11 cellular contexts compared by ENCODE assay signal in the genomic region with DNA sequence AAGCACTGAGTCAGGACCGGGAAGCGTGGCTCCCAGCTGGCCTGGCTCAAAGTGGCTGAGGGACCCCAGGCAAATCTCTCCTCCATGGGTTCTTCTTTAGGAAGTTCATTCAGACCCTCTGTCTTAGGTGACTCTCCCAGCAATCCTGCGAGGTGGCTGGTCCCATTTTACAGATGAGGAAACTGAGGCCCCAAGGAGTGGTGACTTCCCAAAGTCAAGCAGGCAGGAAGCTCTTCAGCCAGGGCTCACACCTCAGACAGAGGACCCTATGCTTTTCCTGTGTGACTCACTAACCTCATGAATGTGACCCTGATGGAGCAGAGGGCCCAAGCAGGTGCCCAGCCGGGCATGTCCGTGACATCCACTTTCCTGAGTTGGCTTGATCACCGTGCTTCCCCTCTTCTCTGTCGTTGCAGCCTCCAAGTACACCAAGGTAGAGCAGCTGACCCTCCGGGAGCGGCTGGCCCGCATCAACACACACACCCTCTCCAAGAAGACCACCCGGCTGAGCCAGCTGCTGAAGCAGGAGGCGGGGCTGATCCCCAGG. TPM values are rescaled to one million over a fixed set of nuclear protein-coding genes. Genes with fewer than 3 reads are reported as not detected.
DNase-seq lines count a peak whose midpoint lies in the region; ATAC-seq and TF ChIP-seq lines count a peak whose summit lies in the region.
"Had no signal": no experiment of that assay in that cellular context is flagged by ENCODE, and none has a peak within 500 bp of the region (broad histone marks: within the 10 kb centered on the region; RNA-seq: fewer than 3 reads in every experiment).

No MANE protein-coding gene starts in this region.

- H3K27me3 ChIP-seq in mammary epithelial cell (ENCODE audit: insufficient read depth, low read length) (no peaks in the 10 kb centered on the region), heart left ventricle (no peaks in the 10 kb centered on the region)

- no peak for TF ChIP-seq POLR2A in heart left ventricle (IDR thresholded peaks at IDR 0.05)

- H3K36me3 ChIP-seq in mammary epithelial cell (ENCODE audit: insufficient read depth, low read length) = no peaks in the 10 kb centered on the region
- H3K36me3 ChIP-seq in heart left ventricle = peaks cover 0 to 84% (median 47%) of the 10 kb centered on the region in 9 donors

- H3K4me3 ChIP-seq in mammary epithelial cell (replicated peaks in 1 of 3; ENCODE audit: insufficient read depth in 1 of 3, low read depth in 2 of 3, low read length in 3 of 3) (no peak overlapping the region), heart left ventricle (no peak overlapping the region)

- H3K9ac ChIP-seq in mammary epithelial cell (ENCODE audit: insufficient read depth, low read length) = peak overlapping the region; percentile 57

- in situ Hi-C loops in mammary epithelial cell (cut with MboI; ENCODE audit: low sequenced_read_pairs in 2 of 2) = no loop called here

- intact Hi-C loops in mammary epithelial cell (cut with micrococcal nuclease) = loop anchor here (1.0 to 5.0 kb wide), 7 partner anchors 12 to 236 kb away; a partner anchor contains a TSS
- intact Hi-C loops in sciatic nerve (cut with DNase I) = no loop called here
- intact Hi-C loops in heart left ventricle (cut with DNase I) = loop anchor here in 6 of 10 donors (5.0 kb wide), 4 partner anchors 36 to 236 kb away; a partner anchor contains a TSS
- intact Hi-C loops in activated T-helper 1 cell treated with anti-CD3 and anti-CD28 coated beads, Interleukin-12 subunit alpha, Interleukin-12 subunit beta, Interleukin-2, Interleukin-4 antibody, amounts not matched to agents 30 ng/mL and 10 ng/mL and 1 ng/mL, durations not matched to agents 14 hours and 24 hours and 36 hours (cut with micrococcal nuclease) = loop anchor here (2.0 to 5.0 kb wide), 2 partner anchors 101 to 175 kb away; no protein-coding TSS in a partner anchor

- dilution Hi-C loops in mammary epithelial cell (cut with HindIII; ENCODE audit: low sequenced_read_pairs) = no loop called here

- H3K27me3 Mint-ChIP-seq in activated T-helper 1 cell treated with anti-CD3 and anti-CD28 coated beads, Interleukin-12 subunit alpha, Interleukin-12 subunit beta, Interleukin-2, Interleukin-4 antibody, amounts not matched to agents 30 ng/mL and 10 ng/mL and 1 ng/mL, durations not matched to agents 14 hours and 24 hours and 36 hours (ENCODE audit: insufficient read depth) = peaks cover 2% of the 10 kb centered on the region

- no peaks in the 10 kb centered on the region for H3K36me3 Mint-ChIP-seq in activated T-helper 1 cell treated with anti-CD3 and anti-CD28 coated beads, Interleukin-12 subunit alpha, Interleukin-12 subunit beta, Interleukin-2, Interleukin-4 antibody, amounts not matched to agents 30 ng/mL and 10 ng/mL and 1 ng/mL, durations not matched to agents 14 hours and 24 hours and 36 hours (ENCODE audit: low read depth)

- no peaks in the 10 kb centered on the region for H3K9me3 ChIP-seq in mammary epithelial cell (replicated peaks; ENCODE audit: insufficient read depth, low read length)
- no peaks in the 10 kb centered on the region for H3K9me3 ChIP-seq in heart left ventricle

- H3K4me3 Mint-ChIP-seq in activated T-helper 1 cell treated with anti-CD3 and anti-CD28 coated beads, Interleukin-12 subunit alpha, Interleukin-12 subunit beta, Interleukin-2, Interleukin-4 antibody, amounts not matched to agents 30 ng/mL and 10 ng/mL and 1 ng/mL, durations not matched to agents 14 hours and 24 hours and 36 hours = no peak overlapping the region

- H3K27ac Mint-ChIP-seq in activated T-helper 1 cell treated with anti-CD3 and anti-CD28 coated beads, Interleukin-12 subunit alpha, Interleukin-12 subunit beta, Interleukin-2, Interleukin-4 antibody, amounts not matched to agents 30 ng/mL and 10 ng/mL and 1 ng/mL, durations not matched to agents 14 hours and 24 hours and 36 hours = no peak overlapping the region

- H3K27ac ChIP-seq in mammary epithelial cell (ENCODE audit: insufficient read depth, low read depth, low read length) (peak overlapping the region; percentile 82), heart left ventricle (peak overlapping the region in 2 of 12 donors; percentile 9 to 32)

- TF ChIP-seq CTCF in mammary epithelial cell (conservative IDR thresholded peaks at IDR 0.05 in 1 of 2, IDR thresholded peaks at IDR 0.05 in 1 of 2; ENCODE audit: extremely low read depth in 1 of 2, insufficient read depth in 1 of 2, low read depth in 1 of 2, low read length in 2 of 2) (no peak), heart left ventricle (IDR thresholded peaks at IDR 0.05) (no peak)

- H4K20me1 ChIP-seq in mammary epithelial cell (ENCODE audit: insufficient read depth, low read length) = no peaks in the 10 kb centered on the region

- H3K4me1 Mint-ChIP-seq in activated T-helper 1 cell treated with anti-CD3 and anti-CD28 coated beads, Interleukin-12 subunit alpha, Interleukin-12 subunit beta, Interleukin-2, Interleukin-4 antibody, amounts not matched to agents 30 ng/mL and 10 ng/mL and 1 ng/mL, durations not matched to agents 14 hours and 24 hours and 36 hours (ENCODE audit: low read depth) = peaks cover 25% of the 10 kb centered on the region

- peak overlapping the region; percentile 57 for H2AFZ ChIP-seq in mammary epithelial cell (ENCODE audit: low read depth, low read length)

- 90% methylated on average over 11 of the region's 12 CpGs for WGBS in mammary epithelial cell (ENCODE audit: low coverage, missing lambda C conversion rate)
- WGBS in heart left ventricle, 4 donors = 80 to 96% (median 89%) methylated on average over 8 to 12 of the region's 12 CpGs

- BruUV-seq in mammary epithelial cell (replicated peaks; lab: Mats Ljungman, UMichigan) = no TSS peak

- peak; percentile 38 for ATAC-seq in GM19035 (IDR thresholded peaks at IDR 0.05; ENCODE audit: unreplicated experiment)
- ATAC-seq in HG03571 (IDR thresholded peaks at IDR 0.05; ENCODE audit: unreplicated experiment) = peak; percentile 74
- ATAC-seq in sciatic nerve = peak; percentile 6
- no peak for ATAC-seq in heart left ventricle

- H3K79me2 ChIP-seq in mammary epithelial cell (ENCODE audit: insufficient read depth, low read length) = no peaks in the 10 kb centered on the region

- H3K4me1 ChIP-seq in mammary epithelial cell (ENCODE audit: insufficient read depth, low read length) = peaks cover 24% of the 10 kb centered on the region
- H3K4me1 ChIP-seq in heart left ventricle = peaks cover 0 to 34% (median 15%) of the 10 kb centered on the region in 12 donors

- CTCF ChIA-PET in mammary epithelial cell (lab: Charles Lee; ENCODE audit: low non-redundant PET) = no interaction called here

- DNase-seq in mammary epithelial cell = no peak
- DNase-seq in sciatic nerve (ENCODE audit: low spot score) = no peak
- DNase-seq in ureter (ENCODE audit: low spot score) = no peak
- no peak for DNase-seq in heart left ventricle
- no peak for DNase-seq in superior temporal gyrus (ENCODE audit: extremely low spot score)
- DNase-seq in activated T-helper 1 cell treated with anti-CD3 and anti-CD28 coated beads, Interleukin-12 subunit alpha, Interleukin-12 subunit beta, Interleukin-2, Interleukin-4 antibody, amounts not matched to agents 30 ng/mL and 10 ng/mL and 1 ng/mL, durations not matched to agents 14 hours and 24 hours and 36 hours (ENCODE audit: low spot score) = no peak
- DNase-seq: activated CD4-positive, CD25-positive, alpha-beta regulatory T cell treated with anti-CD3 and anti-CD28 coated beads, Interleukin-2, amount 50 U/mL, for 72 hours had no signal

- no peaks in the 10 kb centered on the region for H3K9me3 Mint-ChIP-seq in activated T-helper 1 cell treated with anti-CD3 and anti-CD28 coated beads, Interleukin-12 subunit alpha, Interleukin-12 subunit beta, Interleukin-2, Interleukin-4 antibody, amounts not matched to agents 30 ng/mL and 10 ng/mL and 1 ng/mL, durations not matched to agents 14 hours and 24 hours and 36 hours
- H3K9me3 Mint-ChIP-seq: activated T-cell treated with anti-CD3 and anti-CD28 coated beads, Interleukin-2, amount 50 U/mL, for 72 hours had no signal

- H3K4me2 ChIP-seq in mammary epithelial cell (ENCODE audit: insufficient read depth, low read depth, low read length) = no peak overlapping the region

RNA-seq across cellular contexts. Expression of a gene that starts 36.5 kb away (rescaled TPM):
- 10 to 100 TPM; 11.0 to 35.2 TPM for total RNA-seq in mammary epithelial cell
- polyA plus RNA-seq in mammary epithelial cell = 5.1 TPM
- 7.6 TPM for polyA minus RNA-seq in mammary epithelial cell
- 86.7 TPM for total RNA-seq in sciatic nerve
- 11.9 TPM for total RNA-seq in ureter
- 10 to 100 TPM; 16.0 to 28.5 (median 18.2) TPM for total RNA-seq in heart left ventricle
- polyA plus RNA-seq in heart left ventricle = 1 to 10 TPM; 8.1 to 9.3 TPM
- 0.70 and 0.86 TPM in 2 replicates for total RNA-seq in activated T-helper 1 cell treated with anti-CD3 and anti-CD28 coated beads, Interleukin-12 subunit alpha, Interleukin-12 subunit beta, Interleukin-2, Interleukin-4 antibody, amounts not matched to agents 30 ng/mL and 10 ng/mL and 1 ng/mL, durations not matched to agents 14 hours and 24 hours and 36 hours
- total RNA-seq: mononuclear cell had no signal

Comparison
In these comparisons a context has a peak if more than half of its experiments do, and no peak if none do; other contexts are left out.
1. ATAC-seq: peak in GM19035 (single experiment), HG03571 (single experiment) and sciatic nerve (single experiment); none in heart left ventricle (0 of 4).